ENCODE assay signal across 27 cellular contexts in the genomic region with DNA sequence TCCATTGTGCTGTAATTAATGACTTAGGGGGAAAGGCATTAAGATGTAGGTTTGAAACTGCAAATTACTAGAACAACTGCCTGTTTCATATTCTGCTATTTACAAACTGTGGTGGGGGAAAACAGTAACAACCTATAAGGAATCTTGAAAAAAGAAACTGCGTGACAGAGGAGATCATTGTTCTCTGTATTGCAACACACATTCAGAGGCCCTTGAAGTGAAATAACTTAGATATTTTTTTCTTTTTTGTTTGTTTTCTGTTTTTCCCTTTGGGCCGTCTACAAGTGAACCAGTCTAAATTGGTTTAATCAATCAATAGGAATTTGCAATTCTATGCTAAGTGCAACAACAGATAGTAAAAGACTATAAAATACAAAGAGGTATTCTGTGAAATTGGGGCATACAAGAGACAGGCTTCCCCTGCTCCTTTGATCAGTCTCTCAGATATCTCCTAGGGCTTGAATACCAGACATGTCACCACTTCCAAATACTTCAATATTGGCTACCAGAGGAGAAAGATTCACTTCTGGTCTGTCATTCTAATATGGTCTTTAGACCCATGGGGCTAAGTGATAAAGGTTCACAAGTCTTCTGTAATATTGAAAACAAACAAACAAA.
"Had no signal": no experiment of that assay in that cellular context is flagged by ENCODE, and none has a peak within 500 bp of the region (broad histone marks: within the 10 kb centered on the region; RNA-seq: fewer than 3 reads in every experiment).

No MANE protein-coding gene starts in this region.

- FAIRE-seq: urothelium cell line had no signal

- H3K27ac ChIP-seq: body of pancreas, foreskin keratinocyte, left ventricle myocardium inferior, neutrophil, ovary, prostate gland, suprapubic skin, tibial nerve had no signal

- H3K4me3 ChIP-seq: body of pancreas, left ventricle myocardium inferior, lung, ovary, prostate gland, suprapubic skin, tibial nerve had no signal

- H3K4me3 Mint-ChIP-seq: activated CD4-positive, alpha-beta T cell treated with anti-CD3 and anti-CD28 coated beads for 36 hours; activated CD8-positive, alpha-beta memory T cell treated with anti-CD3 and anti-CD28 coated beads, Interleukin-2, amount 10 ng/mL, durations not matched to agents 7 days and 5 days; activated CD8-positive, alpha-beta T cell treated with anti-CD3 and anti-CD28 coated beads, Interleukin-2, amount 10 ng/mL, durations not matched to agents 7 days and 5 days; effector memory CD8-positive, alpha-beta T cell; nephron; stimulated activated naive B cell treated with anti-CD40 and anti-IgM and Interleukin-4, amounts not matched to agents 10 μg/mL and 1 μg/mL and 100 μg/mL, for 72 hours; T-helper 2 cell treated with Interferon-gamma antibody and Interleukin-4, amounts not matched to agents 5 μg/mL and 100 μg/mL, for 36 hours had no signal

- H3K9me3 ChIP-seq: body of pancreas, neutrophil, ovary, prostate gland, suprapubic skin had no signal

- DNase-seq: activated CD4-positive, alpha-beta T cell treated with anti-CD3 and anti-CD28 coated beads for 36 hours; activated CD4-positive, CD25-positive, alpha-beta regulatory T cell; activated CD8-positive, alpha-beta memory T cell treated with anti-CD3 and anti-CD28 coated beads, Interleukin-2, amount 10 ng/mL, durations not matched to agents 7 days and 5 days; activated CD8-positive, alpha-beta T cell treated with anti-CD3 and anti-CD28 coated beads, Interleukin-2, amount 10 ng/mL, durations not matched to agents 7 days and 5 days; activated T-cell treated with anti-CD3 and anti-CD28 coated beads, Interleukin-2, amount 50 U/mL, for 48 hours; aorta; body of pancreas; cortex of kidney; effector memory CD8-positive, alpha-beta T cell; foreskin keratinocyte; left ventricle myocardium inferior; ovary; stimulated activated CD4-positive, alpha-beta T cell treated with anti-CD3 and anti-CD28 coated beads, Interleukin-15, amount 100 ng/mL, for 24 hours; stimulated activated CD4-positive, alpha-beta T cell treated with anti-CD3 and anti-CD28 coated beads, Interleukin-2, amount 100 ng/mL, for 24 hours; stimulated activated naive B cell treated with anti-CD40 and anti-IgM and Interleukin-4, amounts not matched to agents 10 μg/mL and 1 μg/mL and 100 μg/mL, for 72 hours; T-helper 1 cell had no signal

- H3K27me3 ChIP-seq: body of pancreas, foreskin keratinocyte, neutrophil, ovary, suprapubic skin, tibial nerve had no signal

- H3K27ac Mint-ChIP-seq: activated CD4-positive, alpha-beta T cell treated with anti-CD3 and anti-CD28 coated beads for 36 hours; activated CD8-positive, alpha-beta memory T cell treated with anti-CD3 and anti-CD28 coated beads, Interleukin-2, amount 10 ng/mL, durations not matched to agents 7 days and 5 days; activated CD8-positive, alpha-beta T cell treated with anti-CD3 and anti-CD28 coated beads, Interleukin-2, amount 10 ng/mL, durations not matched to agents 7 days and 5 days; activated naive CD4-positive, alpha-beta T cell treated with anti-CD3 and anti-CD28 coated beads, Interleukin-2, amount 50 U/mL, for 72 hours; activated T-helper 2 cell treated with anti-CD3 and anti-CD28 coated beads, Interferon-gamma antibody, Interleukin-2, Interleukin-4, amounts not matched to agents 10 μg/mL and 5 μg/mL and 100 μg/mL, durations not matched to agents 14 hours and 24 hours and 36 hours; effector memory CD8-positive, alpha-beta T cell; nephron; stimulated activated naive B cell treated with anti-CD40 and anti-IgM and Interleukin-4, amounts not matched to agents 10 μg/mL and 1 μg/mL and 100 μg/mL, for 72 hours; T-helper 2 cell treated with Interferon-gamma antibody and Interleukin-4, amounts not matched to agents 5 μg/mL and 100 μg/mL, for 36 hours had no signal

- H3K4me1 ChIP-seq: body of pancreas, left ventricle myocardium inferior, prostate gland, suprapubic skin, tibial nerve had no signal

- H3K36me3 ChIP-seq: left ventricle myocardium inferior, neutrophil, ovary, prostate gland, suprapubic skin, tibial nerve had no signal

- H3K36me3 Mint-ChIP-seq: activated CD8-positive, alpha-beta memory T cell treated with anti-CD3 and anti-CD28 coated beads, Interleukin-2, amount 10 ng/mL, durations not matched to agents 7 days and 5 days; stimulated activated naive B cell treated with anti-CD40 and anti-IgM and Interleukin-4, amounts not matched to agents 10 μg/mL and 1 μg/mL and 100 μg/mL, for 72 hours had no signal

- H3K27me3 Mint-ChIP-seq: activated CD4-positive, alpha-beta T cell treated with anti-CD3 and anti-CD28 coated beads for 36 hours; activated CD8-positive, alpha-beta memory T cell treated with anti-CD3 and anti-CD28 coated beads, Interleukin-2, amount 10 ng/mL, durations not matched to agents 7 days and 5 days; effector memory CD8-positive, alpha-beta T cell; stimulated activated naive B cell treated with anti-CD40 and anti-IgM and Interleukin-4, amounts not matched to agents 10 μg/mL and 1 μg/mL and 100 μg/mL, for 72 hours had no signal

- H3K4me1 Mint-ChIP-seq: activated CD4-positive, alpha-beta T cell treated with anti-CD3 and anti-CD28 coated beads for 36 hours; activated CD8-positive, alpha-beta memory T cell treated with anti-CD3 and anti-CD28 coated beads, Interleukin-2, amount 10 ng/mL, durations not matched to agents 7 days and 5 days; nephron; stimulated activated naive B cell treated with anti-CD40 and anti-IgM and Interleukin-4, amounts not matched to agents 10 μg/mL and 1 μg/mL and 100 μg/mL, for 72 hours had no signal

- ATAC-seq: activated CD4-positive, alpha-beta T cell treated with anti-CD3 and anti-CD28 coated beads for 36 hours; activated CD8-positive, alpha-beta memory T cell treated with anti-CD3 and anti-CD28 coated beads, Interleukin-2, amount 10 ng/mL, durations not matched to agents 7 days and 5 days; activated CD8-positive, alpha-beta T cell treated with anti-CD3 and anti-CD28 coated beads, Interleukin-2, amount 10 ng/mL, durations not matched to agents 7 days and 5 days; activated naive CD4-positive, alpha-beta T cell treated with anti-CD3 and anti-CD28 coated beads, Interleukin-2, amount 50 U/mL, for 72 hours; body of pancreas; effector memory CD8-positive, alpha-beta T cell; esophagus mucosa; foreskin keratinocyte; stimulated activated naive B cell treated with anti-CD40 and anti-IgM and Interleukin-4, amounts not matched to agents 10 μg/mL and 1 μg/mL and 100 μg/mL, for 72 hours had no signal
